ENCODE assay signal across 1 cellular context in the genomic region with DNA sequence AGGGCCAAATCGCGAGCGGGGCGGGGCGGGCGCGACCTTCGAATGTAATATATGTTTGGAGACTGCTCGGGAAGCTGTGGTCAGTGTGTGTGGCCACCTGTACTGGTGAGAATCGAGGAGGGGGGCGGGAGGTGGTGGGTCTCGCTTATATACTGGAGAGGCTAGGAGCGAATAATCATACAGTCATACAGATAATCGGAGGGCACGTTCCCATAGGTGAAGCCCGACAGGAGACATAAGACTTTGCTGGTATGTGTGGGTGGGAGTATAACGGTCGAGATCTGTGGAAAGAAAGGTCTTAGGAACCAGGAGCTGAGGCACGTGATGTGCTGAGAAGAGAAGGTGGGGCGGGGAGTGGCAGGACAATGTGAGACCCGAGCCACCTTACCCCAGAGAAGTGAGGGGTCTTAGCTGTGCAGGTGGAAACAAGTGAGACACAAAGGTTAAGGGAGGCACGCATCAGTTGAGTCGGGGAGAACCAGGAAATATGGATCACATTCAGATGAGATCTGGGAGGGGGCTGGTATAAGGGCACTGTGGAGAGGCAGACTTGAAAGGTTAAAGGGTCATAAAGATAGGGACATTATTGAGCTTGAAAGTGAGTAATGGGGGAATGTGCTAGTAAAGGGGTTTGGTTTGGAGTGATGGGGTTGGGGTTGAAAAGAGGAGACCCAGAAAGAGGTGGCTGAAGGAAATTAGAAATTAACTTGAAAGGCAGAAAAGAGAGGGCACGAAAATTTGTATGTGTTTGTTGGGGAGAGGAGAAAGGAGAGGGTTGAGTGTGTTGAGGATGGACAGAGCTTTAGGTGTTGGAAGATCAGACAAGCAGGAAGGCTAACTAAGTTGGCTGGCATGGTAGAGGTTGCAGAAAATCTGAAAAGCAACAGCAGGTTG.
TF ChIP-seq lines count a peak whose summit lies in the region.

No MANE protein-coding gene starts in this region.

TF ChIP-seq in GM23338, 12 proteins besides CTCF, POLR2A, EP300 and RAD21:
- TF ChIP-seq, protein P1, sequence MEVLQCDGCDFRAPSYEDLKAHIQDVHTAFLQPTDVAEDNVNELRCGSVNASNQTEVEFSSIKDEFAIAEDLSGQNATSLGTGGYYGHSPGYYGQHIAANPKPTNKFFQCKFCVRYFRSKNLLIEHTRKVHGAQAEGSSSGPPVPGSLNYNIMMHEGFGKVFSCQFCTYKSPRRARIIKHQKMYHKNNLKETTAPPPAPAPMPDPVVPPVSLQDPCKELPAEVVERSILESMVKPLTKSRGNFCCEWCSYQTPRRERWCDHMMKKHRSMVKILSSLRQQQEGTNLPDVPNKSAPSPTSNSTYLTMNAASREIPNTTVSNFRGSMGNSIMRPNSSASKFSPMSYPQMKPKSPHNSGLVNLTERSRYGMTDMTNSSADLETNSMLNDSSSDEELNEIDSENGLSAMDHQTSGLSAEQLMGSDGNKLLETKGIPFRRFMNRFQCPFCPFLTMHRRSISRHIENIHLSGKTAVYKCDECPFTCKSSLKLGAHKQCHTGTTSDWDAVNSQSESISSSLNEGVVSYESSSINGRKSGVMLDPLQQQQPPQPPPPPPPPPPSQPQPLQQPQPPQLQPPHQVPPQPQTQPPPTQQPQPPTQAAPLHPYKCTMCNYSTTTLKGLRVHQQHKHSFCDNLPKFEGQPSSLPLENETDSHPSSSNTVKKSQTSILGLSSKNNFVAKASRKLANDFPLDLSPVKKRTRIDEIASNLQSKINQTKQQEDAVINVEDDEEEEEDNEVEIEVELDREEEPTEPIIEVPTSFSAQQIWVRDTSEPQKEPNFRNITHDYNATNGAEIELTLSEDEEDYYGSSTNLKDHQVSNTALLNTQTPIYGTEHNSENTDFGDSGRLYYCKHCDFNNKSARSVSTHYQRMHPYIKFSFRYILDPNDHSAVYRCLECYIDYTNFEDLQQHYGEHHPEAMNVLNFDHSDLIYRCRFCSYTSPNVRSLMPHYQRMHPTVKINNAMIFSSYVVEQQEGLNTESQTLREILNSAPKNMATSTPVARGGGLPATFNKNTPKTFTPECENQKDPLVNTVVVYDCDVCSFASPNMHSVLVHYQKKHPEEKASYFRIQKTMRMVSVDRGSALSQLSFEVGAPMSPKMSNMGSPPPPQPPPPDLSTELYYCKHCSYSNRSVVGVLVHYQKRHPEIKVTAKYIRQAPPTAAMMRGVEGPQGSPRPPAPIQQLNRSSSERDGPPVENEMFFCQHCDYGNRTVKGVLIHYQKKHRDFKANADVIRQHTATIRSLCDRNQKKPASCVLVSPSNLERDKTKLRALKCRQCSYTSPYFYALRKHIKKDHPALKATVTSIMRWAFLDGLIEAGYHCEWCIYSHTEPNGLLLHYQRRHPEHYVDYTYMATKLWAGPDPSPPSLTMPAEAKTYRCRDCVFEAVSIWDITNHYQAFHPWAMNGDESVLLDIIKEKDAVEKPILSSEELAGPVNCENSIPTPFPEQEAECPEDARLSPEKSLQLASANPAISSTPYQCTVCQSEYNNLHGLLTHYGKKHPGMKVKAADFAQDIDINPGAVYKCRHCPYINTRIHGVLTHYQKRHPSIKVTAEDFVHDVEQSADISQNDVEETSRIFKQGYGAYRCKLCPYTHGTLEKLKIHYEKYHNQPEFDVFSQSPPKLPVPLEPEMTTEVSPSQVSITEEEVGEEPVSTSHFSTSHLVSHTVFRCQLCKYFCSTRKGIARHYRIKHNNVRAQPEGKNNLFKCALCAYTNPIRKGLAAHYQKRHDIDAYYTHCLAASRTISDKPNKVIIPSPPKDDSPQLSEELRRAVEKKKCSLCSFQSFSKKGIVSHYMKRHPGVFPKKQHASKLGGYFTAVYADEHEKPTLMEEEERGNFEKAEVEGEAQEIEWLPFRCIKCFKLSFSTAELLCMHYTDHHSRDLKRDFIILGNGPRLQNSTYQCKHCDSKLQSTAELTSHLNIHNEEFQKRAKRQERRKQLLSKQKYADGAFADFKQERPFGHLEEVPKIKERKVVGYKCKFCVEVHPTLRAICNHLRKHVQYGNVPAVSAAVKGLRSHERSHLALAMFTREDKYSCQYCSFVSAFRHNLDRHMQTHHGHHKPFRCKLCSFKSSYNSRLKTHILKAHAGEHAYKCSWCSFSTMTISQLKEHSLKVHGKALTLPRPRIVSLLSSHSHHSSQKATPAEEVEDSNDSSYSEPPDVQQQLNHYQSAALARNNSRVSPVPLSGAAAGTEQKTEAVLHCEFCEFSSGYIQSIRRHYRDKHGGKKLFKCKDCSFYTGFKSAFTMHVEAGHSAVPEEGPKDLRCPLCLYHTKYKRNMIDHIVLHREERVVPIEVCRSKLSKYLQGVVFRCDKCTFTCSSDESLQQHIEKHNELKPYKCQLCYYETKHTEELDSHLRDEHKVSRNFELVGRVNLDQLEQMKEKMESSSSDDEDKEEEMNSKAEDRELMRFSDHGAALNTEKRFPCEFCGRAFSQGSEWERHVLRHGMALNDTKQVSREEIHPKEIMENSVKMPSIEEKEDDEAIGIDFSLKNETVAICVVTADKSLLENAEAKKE (CRISPR knock-in tag; IDR thresholded peaks at IDR 0.05) = no peak
- TF ChIP-seq ZNF331 (CRISPR knock-in tag; IDR thresholded peaks at IDR 0.05; ENCODE audit: low read depth) = no peak
- TF ChIP-seq NANOG (IDR thresholded peaks at IDR 0.05; ENCODE audit: borderline replicate concordance) = no peak
- TF ChIP-seq, protein P2, sequence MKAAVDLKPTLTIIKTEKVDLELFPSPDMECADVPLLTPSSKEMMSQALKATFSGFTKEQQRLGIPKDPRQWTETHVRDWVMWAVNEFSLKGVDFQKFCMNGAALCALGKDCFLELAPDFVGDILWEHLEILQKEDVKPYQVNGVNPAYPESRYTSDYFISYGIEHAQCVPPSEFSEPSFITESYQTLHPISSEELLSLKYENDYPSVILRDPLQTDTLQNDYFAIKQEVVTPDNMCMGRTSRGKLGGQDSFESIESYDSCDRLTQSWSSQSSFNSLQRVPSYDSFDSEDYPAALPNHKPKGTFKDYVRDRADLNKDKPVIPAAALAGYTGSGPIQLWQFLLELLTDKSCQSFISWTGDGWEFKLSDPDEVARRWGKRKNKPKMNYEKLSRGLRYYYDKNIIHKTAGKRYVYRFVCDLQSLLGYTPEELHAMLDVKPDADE (IDR thresholded peaks at IDR 0.05) = no peak
- TF ChIP-seq EZH2 (IDR thresholded peaks at IDR 0.05; ENCODE audit: low read depth, unreplicated experiment) = no peak
- TF ChIP-seq, protein P3, sequence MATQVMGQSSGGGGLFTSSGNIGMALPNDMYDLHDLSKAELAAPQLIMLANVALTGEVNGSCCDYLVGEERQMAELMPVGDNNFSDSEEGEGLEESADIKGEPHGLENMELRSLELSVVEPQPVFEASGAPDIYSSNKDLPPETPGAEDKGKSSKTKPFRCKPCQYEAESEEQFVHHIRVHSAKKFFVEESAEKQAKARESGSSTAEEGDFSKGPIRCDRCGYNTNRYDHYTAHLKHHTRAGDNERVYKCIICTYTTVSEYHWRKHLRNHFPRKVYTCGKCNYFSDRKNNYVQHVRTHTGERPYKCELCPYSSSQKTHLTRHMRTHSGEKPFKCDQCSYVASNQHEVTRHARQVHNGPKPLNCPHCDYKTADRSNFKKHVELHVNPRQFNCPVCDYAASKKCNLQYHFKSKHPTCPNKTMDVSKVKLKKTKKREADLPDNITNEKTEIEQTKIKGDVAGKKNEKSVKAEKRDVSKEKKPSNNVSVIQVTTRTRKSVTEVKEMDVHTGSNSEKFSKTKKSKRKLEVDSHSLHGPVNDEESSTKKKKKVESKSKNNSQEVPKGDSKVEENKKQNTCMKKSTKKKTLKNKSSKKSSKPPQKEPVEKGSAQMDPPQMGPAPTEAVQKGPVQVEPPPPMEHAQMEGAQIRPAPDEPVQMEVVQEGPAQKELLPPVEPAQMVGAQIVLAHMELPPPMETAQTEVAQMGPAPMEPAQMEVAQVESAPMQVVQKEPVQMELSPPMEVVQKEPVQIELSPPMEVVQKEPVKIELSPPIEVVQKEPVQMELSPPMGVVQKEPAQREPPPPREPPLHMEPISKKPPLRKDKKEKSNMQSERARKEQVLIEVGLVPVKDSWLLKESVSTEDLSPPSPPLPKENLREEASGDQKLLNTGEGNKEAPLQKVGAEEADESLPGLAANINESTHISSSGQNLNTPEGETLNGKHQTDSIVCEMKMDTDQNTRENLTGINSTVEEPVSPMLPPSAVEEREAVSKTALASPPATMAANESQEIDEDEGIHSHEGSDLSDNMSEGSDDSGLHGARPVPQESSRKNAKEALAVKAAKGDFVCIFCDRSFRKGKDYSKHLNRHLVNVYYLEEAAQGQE (IDR thresholded peaks at IDR 0.05; ENCODE audit: unreplicated experiment) = no peak
- no peak for TF ChIP-seq POLR2AphosphoS5 (IDR thresholded peaks at IDR 0.05; ENCODE audit: low read depth)
- no peak for TF ChIP-seq JUNB (IDR thresholded peaks at IDR 0.05; ENCODE audit: unreplicated experiment)
- TF ChIP-seq CREB1 (CRISPR knock-in tag; IDR thresholded peaks at IDR 0.05; ENCODE audit: low read depth) = no peak
- no peak for TF ChIP-seq STAT1 (IDR thresholded peaks at IDR 0.05; ENCODE audit: unreplicated experiment)
- TF ChIP-seq EZH2phosphoT487 (IDR thresholded peaks at IDR 0.05; ENCODE audit: unreplicated experiment) = no peak
- TF ChIP-seq ZNF114 (CRISPR knock-in tag; IDR thresholded peaks at IDR 0.05) = no peak
